Comparison of ENCODE assay signal across 9 cellular contexts in genomic region chr20:31515775-31516107, GRCh38. TPM values are rescaled to one million over a fixed set of nuclear protein-coding genes. Genes with fewer than 3 reads are reported as not detected.
DNase-seq lines count a peak whose midpoint lies in the region; ATAC-seq and TF ChIP-seq lines count a peak whose summit lies in the region.
"Had no signal": no experiment of that assay in that cellular context is flagged by ENCODE, and none has a peak within 500 bp of the region (broad histone marks: within the 10 kb centered on the region; RNA-seq: fewer than 3 reads in every experiment).

No MANE protein-coding gene starts in this region.

- no peak for TF ChIP-seq CTCF in SU-DHL-6 (IDR thresholded peaks at IDR 0.05; ENCODE audit: insufficient read depth, low read length, poor library complexity, severe bottlenecking)
- TF ChIP-seq CTCF in thyroid gland (IDR thresholded peaks at IDR 0.05) = no peak

- H3K27ac ChIP-seq in SU-DHL-6 (ENCODE audit: low read depth, low read length) (no peak overlapping the region), thyroid gland (peak overlapping the region in 2 of 3 donors; percentile 27 to 74)

- no peaks in the 10 kb centered on the region for H3K9me2 ChIP-seq in SU-DHL-6 (replicated peaks; ENCODE audit: insufficient read depth, low read length)

- ATAC-seq in GM19324 (IDR thresholded peaks at IDR 0.05; ENCODE audit: low FRiP score, unreplicated experiment) (no peak), GM21529 (IDR thresholded peaks at IDR 0.05; ENCODE audit: unreplicated experiment) (no peak)

- H3K4me1 ChIP-seq in iPS-15b (ENCODE audit: control insufficient read depth, insufficient read depth, low read length) (peaks cover 23% of the 10 kb centered on the region), thyroid gland (peaks cover 27 to 48% of the 10 kb centered on the region in 2 donors)

- H3K36me3 ChIP-seq in SU-DHL-6 (ENCODE audit: low read length) (no peaks in the 10 kb centered on the region), iPS-15b (ENCODE audit: control insufficient read depth, insufficient read depth, low read length) (no peaks in the 10 kb centered on the region), thyroid gland (no peaks in the 10 kb centered on the region)

- no peaks in the 10 kb centered on the region for H3K9me3 ChIP-seq in SU-DHL-6 (ENCODE audit: insufficient read depth, low read length)
- no peaks in the 10 kb centered on the region for H3K9me3 ChIP-seq in iPS-15b (ENCODE audit: control insufficient read depth, insufficient read depth, low read length)
- H3K9me3 ChIP-seq in thyroid gland = no peaks in the 10 kb centered on the region

- no peaks in the 10 kb centered on the region for H3F3A ChIP-seq in SU-DHL-6 (ENCODE audit: insufficient read depth)

- H2AFZ ChIP-seq in SU-DHL-6 (ENCODE audit: low read depth, low read length, severe bottlenecking) = no peak overlapping the region

- intact Hi-C loops in thyroid gland (cut with DNase I) = no loop called here

- H3K79me2 ChIP-seq in SU-DHL-6 (ENCODE audit: insufficient read depth, low read length) = peaks cover 56% of the 10 kb centered on the region

- TF ChIP-seq POLR2A in thyroid gland (IDR thresholded peaks at IDR 0.05) = no peak

- H4K20me1 ChIP-seq in SU-DHL-6 (ENCODE audit: low read depth, low read length) = no peaks in the 10 kb centered on the region

- WGBS in thyroid gland, 2 donors = 68 to 73% methylated on average over 3 of the region's 3 CpGs

- H3K27me3 ChIP-seq in SU-DHL-6 (ENCODE audit: low read length) = no peaks in the 10 kb centered on the region
- H3K27me3 ChIP-seq in iPS-15b (ENCODE audit: control insufficient read depth, insufficient read depth, low read length) = no peaks in the 10 kb centered on the region
- H3K27me3 ChIP-seq in thyroid gland = no peaks in the 10 kb centered on the region

- H3K9ac ChIP-seq in SU-DHL-6 (ENCODE audit: low read length) = peak overlapping the region; percentile 86
- peak overlapping the region; percentile 9 for H3K9ac ChIP-seq in iPS-15b (ENCODE audit: low read depth, low read length)

- DNase-seq in activated naive CD4-positive, alpha-beta T cell treated with Interleukin-2 at 50 U/mL for 16 hours = peak; percentile 2
- no peak for DNase-seq in activated naive CD4-positive, alpha-beta T cell (lab: John Stamatoyannopoulos, UW)
- DNase-seq in thyroid gland (peak; percentile 37 to 44), pons (ENCODE audit: low spot score) (no peak)
- DNase-seq: naive B cell had no signal

- H3K4me3 ChIP-seq in SU-DHL-6 (ENCODE audit: insufficient read depth, low read length, poor library complexity, severe bottlenecking) (peak overlapping the region; percentile 91), iPS-15b (ENCODE audit: low read depth, low read length) (peak overlapping the region; percentile 99), thyroid gland (replicated peaks in 1 of 3) (peak overlapping the region in 1 of 3 donors; percentile 86)

- peak overlapping the region; percentile 79 for H3K4me2 ChIP-seq in SU-DHL-6 (ENCODE audit: low read depth, low read length, poor library complexity, severe bottlenecking)

RNA-seq across cellular contexts. Expression of gene HM13, which starts 1.5 kb away (rescaled TPM):
- total RNA-seq in thyroid gland = 100 to 1,000 TPM in 2 of 4 donors, 10 to 100 TPM in 2; 82.8 to 136 (median 111) TPM

RNA-seq across cellular contexts. Expression of gene REM1, which starts 40.7 kb away (rescaled TPM):
- total RNA-seq in thyroid gland = 1 to 10 TPM in 2 of 4 donors, under 1 TPM in 2; 0.54 to 3.4 (median 0.98) TPM

RNA-seq across cellular contexts. Expression of gene DEFB124, which starts 40.8 kb away (rescaled TPM):
- not detected for total RNA-seq in thyroid gland

Comparison
In these comparisons a context has a peak if more than half of its experiments do, and no peak if none do; other contexts are left out.
1. DNase-seq: peak in activated naive CD4-positive, alpha-beta T cell treated with Interleukin-2 at 50 U/mL for 16 hours (single experiment) and thyroid gland (2 of 2); none in activated naive CD4-positive, alpha-beta T cell (0 of 4) and pons (single experiment).